ENCODE assay signal across 16 cellular contexts in genomic region chr4:2856266-2856665, GRCh38. TPM values are rescaled to one million over a fixed set of nuclear protein-coding genes. Genes with fewer than 3 reads are reported as not detected.
DNase-seq lines count a peak whose midpoint lies in the region; ATAC-seq and TF ChIP-seq lines count a peak whose summit lies in the region.
"Had no signal": no experiment of that assay in that cellular context is flagged by ENCODE, and none has a peak within 500 bp of the region (broad histone marks: within the 10 kb centered on the region; RNA-seq: fewer than 3 reads in every experiment).

No MANE protein-coding gene starts in this region.

- no peak overlapping the region for H3K27ac ChIP-seq in CD8-positive, alpha-beta memory T cell (ENCODE audit: low read depth, low read length)
- no peak overlapping the region for H3K27ac ChIP-seq in brain microvascular endothelial cell
- H3K27ac ChIP-seq: KMS-11 had no signal

- CTCF ChIA-PET in activated naive CD4-positive, alpha-beta T cell treated with anti-CD3 and anti-CD28 coated beads for 36 hours (lab: Charles Lee) = no interaction called here
- CTCF ChIA-PET in CD8-positive, alpha-beta memory T cell (lab: Charles Lee) = interaction anchor here (1.3 kb wide), 1 partner anchor 22 kb away, joined by 3 read pairs; no protein-coding TSS in a partner anchor

- H3K36me3 Mint-ChIP-seq in activated naive CD4-positive, alpha-beta T cell treated with anti-CD3 and anti-CD28 coated beads, Interleukin-2, amount 50 U/mL, for 24 hours = peaks cover 1% of the 10 kb centered on the region
- H3K36me3 Mint-ChIP-seq in activated naive CD4-positive, alpha-beta T cell treated with anti-CD3 and anti-CD28 coated beads for 36 hours (ENCODE audit: low read depth) = peaks cover 14% of the 10 kb centered on the region
- peaks cover 0 to 35% (median 8%) of the 10 kb centered on the region in 3 donors for H3K36me3 Mint-ChIP-seq in CD8-positive, alpha-beta memory T cell
- peaks cover 10% of the 10 kb centered on the region for H3K36me3 Mint-ChIP-seq in memory B cell
- H3K36me3 Mint-ChIP-seq in stimulated activated memory B cell treated with anti-CD40 and anti-IgM and Interleukin-4, amounts not matched to agents 10 μg/mL and 1 μg/mL and 100 μg/mL, for 72 hours = peaks cover 28% of the 10 kb centered on the region

- H3K4me1 Mint-ChIP-seq in activated naive CD4-positive, alpha-beta T cell treated with anti-CD3 and anti-CD28 coated beads, Interleukin-2, amount 50 U/mL, for 24 hours = peaks cover 85% of the 10 kb centered on the region
- H3K4me1 Mint-ChIP-seq in activated naive CD4-positive, alpha-beta T cell treated with anti-CD3 and anti-CD28 coated beads for 36 hours (ENCODE audit: low read depth) = peaks cover 77% of the 10 kb centered on the region
- peaks cover 73 to 89% (median 84%) of the 10 kb centered on the region in 3 donors for H3K4me1 Mint-ChIP-seq in CD8-positive, alpha-beta memory T cell
- peaks cover 47% of the 10 kb centered on the region for H3K4me1 Mint-ChIP-seq in memory B cell
- H3K4me1 Mint-ChIP-seq in stimulated activated memory B cell treated with anti-CD40 and anti-IgM and Interleukin-4, amounts not matched to agents 10 μg/mL and 1 μg/mL and 100 μg/mL, for 72 hours = peaks cover 79% of the 10 kb centered on the region

- H3K9me3 Mint-ChIP-seq in activated naive CD4-positive, alpha-beta T cell treated with anti-CD3 and anti-CD28 coated beads, Interleukin-2, amount 50 U/mL, for 24 hours = no peaks in the 10 kb centered on the region
- H3K9me3 Mint-ChIP-seq in activated naive CD4-positive, alpha-beta T cell treated with anti-CD3 and anti-CD28 coated beads for 36 hours = peaks cover 2% of the 10 kb centered on the region
- H3K9me3 Mint-ChIP-seq in CD8-positive, alpha-beta memory T cell = no peaks in the 10 kb centered on the region
- H3K9me3 Mint-ChIP-seq in memory B cell = no peaks in the 10 kb centered on the region
- no peaks in the 10 kb centered on the region for H3K9me3 Mint-ChIP-seq in stimulated activated memory B cell treated with anti-CD40 and anti-IgM and Interleukin-4, amounts not matched to agents 10 μg/mL and 1 μg/mL and 100 μg/mL, for 72 hours

- H3K9me3 ChIP-seq in CD8-positive, alpha-beta memory T cell (ENCODE audit: low read length) = no peaks in the 10 kb centered on the region

- intact Hi-C loops in activated naive CD4-positive, alpha-beta T cell treated with anti-CD3 and anti-CD28 coated beads for 36 hours (cut with micrococcal nuclease) = no loop called here

- H3K4me3 ChIP-seq in CD8-positive, alpha-beta memory T cell (ENCODE audit: low read length) = no peak overlapping the region
- H3K4me3 ChIP-seq in brain microvascular endothelial cell (ENCODE audit: low read depth, low read length) = no peak overlapping the region
- H3K4me3 ChIP-seq: MG63 had no signal

- ATAC-seq in memory B cell (ENCODE audit: low read depth) = no peak
- ATAC-seq in stimulated activated memory B cell treated with anti-CD40 and anti-IgM and Interleukin-4, amounts not matched to agents 10 μg/mL and 1 μg/mL and 100 μg/mL, for 72 hours = no peak

- H3K27ac Mint-ChIP-seq in activated naive CD4-positive, alpha-beta T cell treated with anti-CD3 and anti-CD28 coated beads, Interleukin-2, amount 50 U/mL, for 24 hours = peak overlapping the region; percentile 87
- H3K27ac Mint-ChIP-seq in activated naive CD4-positive, alpha-beta T cell treated with anti-CD3 and anti-CD28 coated beads for 36 hours = no peak overlapping the region
- H3K27ac Mint-ChIP-seq in CD8-positive, alpha-beta memory T cell = peak overlapping the region in 7 of 8 donors; percentile 35 to 95 (median 79)
- peak overlapping the region; percentile 72 for H3K27ac Mint-ChIP-seq in memory B cell
- H3K27ac Mint-ChIP-seq in stimulated activated memory B cell treated with anti-CD40 and anti-IgM and Interleukin-4, amounts not matched to agents 10 μg/mL and 1 μg/mL and 100 μg/mL, for 72 hours = peak overlapping the region; percentile 48

- H3K4me1 ChIP-seq in CD8-positive, alpha-beta memory T cell (ENCODE audit: insufficient read depth, low read length) = peaks cover 80% of the 10 kb centered on the region

- in situ Hi-C loops in brain microvascular endothelial cell (cut with HindIII; ENCODE audit: low pct_ligation_motif_present, low sequenced_read_pairs) = no loop called here

- TF ChIP-seq CTCF in brain microvascular endothelial cell (IDR thresholded peaks at IDR 0.05; ENCODE audit: low read depth, low read length, missing control alignments) = no peak

- POLR2A ChIA-PET in CD8-positive, alpha-beta memory T cell (lab: Charles Lee) = interaction anchor here (0.7 kb wide), 1 partner anchor 12 kb away, joined by 8 read pairs; no protein-coding TSS in a partner anchor

- H3K27me3 Mint-ChIP-seq in activated naive CD4-positive, alpha-beta T cell treated with anti-CD3 and anti-CD28 coated beads, Interleukin-2, amount 50 U/mL, for 24 hours = no peaks in the 10 kb centered on the region
- H3K27me3 Mint-ChIP-seq in activated naive CD4-positive, alpha-beta T cell treated with anti-CD3 and anti-CD28 coated beads for 36 hours (ENCODE audit: low read depth) = no peaks in the 10 kb centered on the region
- H3K27me3 Mint-ChIP-seq in CD8-positive, alpha-beta memory T cell = no peaks in the 10 kb centered on the region
- H3K27me3 Mint-ChIP-seq in memory B cell = no peaks in the 10 kb centered on the region
- no peaks in the 10 kb centered on the region for H3K27me3 Mint-ChIP-seq in stimulated activated memory B cell treated with anti-CD40 and anti-IgM and Interleukin-4, amounts not matched to agents 10 μg/mL and 1 μg/mL and 100 μg/mL, for 72 hours

- peak overlapping the region; percentile 5 for H3K4me3 Mint-ChIP-seq in activated naive CD4-positive, alpha-beta T cell treated with anti-CD3 and anti-CD28 coated beads, Interleukin-2, amount 50 U/mL, for 24 hours
- no peak overlapping the region for H3K4me3 Mint-ChIP-seq in activated naive CD4-positive, alpha-beta T cell treated with anti-CD3 and anti-CD28 coated beads for 36 hours
- peak overlapping the region in 1 of 7 donors; percentile 3 for H3K4me3 Mint-ChIP-seq in CD8-positive, alpha-beta memory T cell
- H3K4me3 Mint-ChIP-seq in memory B cell = no peak overlapping the region
- H3K4me3 Mint-ChIP-seq in stimulated activated memory B cell treated with anti-CD40 and anti-IgM and Interleukin-4, amounts not matched to agents 10 μg/mL and 1 μg/mL and 100 μg/mL, for 72 hours = no peak overlapping the region

- H3K36me3 ChIP-seq in CD8-positive, alpha-beta memory T cell (ENCODE audit: insufficient read depth, low read length) = peaks cover 16% of the 10 kb centered on the region
- H3K36me3 ChIP-seq in brain microvascular endothelial cell (replicated peaks) = peaks cover 9% of the 10 kb centered on the region

- no peak for DNase-seq in activated naive CD4-positive, alpha-beta T cell treated with anti-CD3 and anti-CD28 coated beads for 36 hours
- no peak for DNase-seq in CD8-positive, alpha-beta memory T cell
- DNase-seq in memory B cell (ENCODE audit: low spot score in 2 of 2) (no peak), brain microvascular endothelial cell (no peak), ureter (ENCODE audit: low spot score) (no peak)
- no peak for DNase-seq in activated CD4-positive, alpha-beta T cell treated with anti-CD3 and anti-CD28 coated beads, Interleukin-2, amount 50 U/mL, for 1 hour
- DNase-seq: GOT3, MG63, NCI-H1092 treated with DMSO at 0.1 percent for 48 hours, NCI-H1694, NCI-H345, NCI-H526 treated with DMSO at 0.1 percent for 48 hours, RPMI8226 had no signal

- no peaks in the 10 kb centered on the region for H3K27me3 ChIP-seq in CD8-positive, alpha-beta memory T cell (ENCODE audit: insufficient read depth, low read length, poor library complexity, severe bottlenecking)
- no peaks in the 10 kb centered on the region for H3K27me3 ChIP-seq in brain microvascular endothelial cell (replicated peaks)
- H3K27me3 ChIP-seq: MG63 had no signal

RNA-seq across cellular contexts. Expression of gene ADD1, which starts 12.6 kb away (rescaled TPM):
- 100 to 1,000 TPM; 165 TPM for total RNA-seq in activated naive CD4-positive, alpha-beta T cell treated with anti-CD3 and anti-CD28 coated beads for 36 hours
- total RNA-seq in CD8-positive, alpha-beta memory T cell = 100 to 1,000 TPM; 185 to 192 TPM
- polyA plus RNA-seq in CD8-positive, alpha-beta memory T cell = 217 TPM
- total RNA-seq in ureter = 416 TPM
